ENCODE assay signal across 20 cellular contexts in genomic region chr5:133336121-133336968, GRCh38.
DNase-seq lines count a peak whose midpoint lies in the region; ATAC-seq and TF ChIP-seq lines count a peak whose summit lies in the region.
"Had no signal": no experiment of that assay in that cellular context is flagged by ENCODE, and none has a peak within 500 bp of the region (broad histone marks: within the 10 kb centered on the region; RNA-seq: fewer than 3 reads in every experiment).

No MANE protein-coding gene starts in this region.

- DNase-seq in activated CD8-positive, alpha-beta T cell treated with anti-CD3 and anti-CD28 coated beads for 36 hours: peak; percentile 62
- DNase-seq in activated CD8-positive, alpha-beta T cell treated with anti-CD3 and anti-CD28 coated beads, Interleukin-2, amount 10 ng/mL, durations not matched to agents 7 days and 5 days: no peak
- DNase-seq in SW480 (ENCODE audit: low spot score) (peak; percentile 37), left colon (peak; percentile 21 to 37), Calu3 (no peak)
- DNase-seq in stimulated activated naive CD8-positive, alpha-beta T cell treated with anti-CD3 and anti-CD28 coated beads, Interleukin-15, amount 100 ng/mL, for 72 hours: no peak
- DNase-seq in activated CD4-positive, CD25-positive, alpha-beta regulatory T cell (lab: John Stamatoyannopoulos, UW): no peak
- DNase-seq: activated CD8-positive, alpha-beta memory T cell treated with anti-CD3 and anti-CD28 coated beads, Interleukin-2, amount 10 ng/mL, durations not matched to agents 7 days and 5 days; BE2C; brain microvascular endothelial cell; Caco-2; H9; mesenchymal stem cell; MM.1S; naive B cell; NCI-H2171; NCI-H526; T1000 had no signal

- peaks cover 23% of the 10 kb centered on the region for H3K4me1 Mint-ChIP-seq in activated CD8-positive, alpha-beta T cell treated with anti-CD3 and anti-CD28 coated beads for 36 hours (ENCODE audit: low read depth)
- peaks cover 37% of the 10 kb centered on the region for H3K4me1 Mint-ChIP-seq in activated CD8-positive, alpha-beta T cell treated with anti-CD3 and anti-CD28 coated beads, Interleukin-2, amount 10 ng/mL, durations not matched to agents 7 days and 5 days (ENCODE audit: low read depth)
- H3K4me1 Mint-ChIP-seq in stimulated activated naive CD8-positive, alpha-beta T cell treated with anti-CD3 and anti-CD28 coated beads, Interleukin-15, amount 100 ng/mL, for 72 hours: peaks cover 63% of the 10 kb centered on the region
- no peaks in the 10 kb centered on the region for H3K4me1 Mint-ChIP-seq in Calu3 (ENCODE audit: low read depth, unreplicated experiment)
- H3K4me1 Mint-ChIP-seq: naive B cell had no signal

- H3K36me3 Mint-ChIP-seq in activated CD8-positive, alpha-beta T cell treated with anti-CD3 and anti-CD28 coated beads for 36 hours (ENCODE audit: low read depth): no peaks in the 10 kb centered on the region
- no peaks in the 10 kb centered on the region for H3K36me3 Mint-ChIP-seq in activated CD8-positive, alpha-beta T cell treated with anti-CD3 and anti-CD28 coated beads, Interleukin-2, amount 10 ng/mL, durations not matched to agents 7 days and 5 days (ENCODE audit: low read depth)
- no peaks in the 10 kb centered on the region for H3K36me3 Mint-ChIP-seq in Calu3 (ENCODE audit: insufficient read depth, unreplicated experiment)
- H3K36me3 Mint-ChIP-seq: activated CD8-positive, alpha-beta memory T cell treated with anti-CD3 and anti-CD28 coated beads, Interleukin-2, amount 10 ng/mL, durations not matched to agents 7 days and 5 days; naive B cell had no signal

- POLR2A ChIA-PET in activated CD8-positive, alpha-beta T cell treated with anti-CD3 and anti-CD28 coated beads for 36 hours (lab: Charles Lee): no interaction called here
- POLR2A ChIA-PET in activated CD8-positive, alpha-beta T cell treated with anti-CD3 and anti-CD28 coated beads, Interleukin-2, amount 10 ng/mL, durations not matched to agents 7 days and 5 days (lab: Charles Lee): no interaction called here

- no TSS peak for BruUV-seq in Calu3 (replicated peaks; lab: Mats Ljungman, UMichigan)

- intact Hi-C loops in activated CD8-positive, alpha-beta T cell treated with anti-CD3 and anti-CD28 coated beads for 36 hours (cut with micrococcal nuclease): no loop called here
- intact Hi-C loops in left colon (cut with DNase I, micrococcal nuclease): no loop called here
- intact Hi-C loops in Calu3 (cut with micrococcal nuclease; ENCODE audit: unreplicated experiment): no loop called here

- no peak overlapping the region for H3K27ac Mint-ChIP-seq in activated CD8-positive, alpha-beta T cell treated with anti-CD3 and anti-CD28 coated beads for 36 hours
- H3K27ac Mint-ChIP-seq in activated CD8-positive, alpha-beta T cell treated with anti-CD3 and anti-CD28 coated beads, Interleukin-2, amount 10 ng/mL, durations not matched to agents 7 days and 5 days: no peak overlapping the region
- H3K27ac Mint-ChIP-seq in stimulated activated naive CD8-positive, alpha-beta T cell treated with anti-CD3 and anti-CD28 coated beads, Interleukin-15, amount 100 ng/mL, for 72 hours: no peak overlapping the region
- no peak overlapping the region for H3K27ac Mint-ChIP-seq in Calu3 (ENCODE audit: unreplicated experiment)
- H3K27ac Mint-ChIP-seq: activated CD8-positive, alpha-beta memory T cell treated with anti-CD3 and anti-CD28 coated beads, Interleukin-2, amount 10 ng/mL, durations not matched to agents 7 days and 5 days had no signal

- CTCF ChIA-PET in activated CD8-positive, alpha-beta T cell treated with anti-CD3 and anti-CD28 coated beads for 36 hours (lab: Charles Lee): interaction anchor here (0.7 to 1.2 kb wide), 4 partner anchors 16 to 87 kb away, joined by 3 read pairs; no protein-coding TSS in a partner anchor
- CTCF ChIA-PET in activated CD8-positive, alpha-beta T cell treated with anti-CD3 and anti-CD28 coated beads, Interleukin-2, amount 10 ng/mL, durations not matched to agents 7 days and 5 days (lab: Charles Lee): no interaction called here
- CTCF ChIA-PET in Calu3 (lab: Charles Lee): no interaction called here

- H3K4me3 Mint-ChIP-seq in activated CD8-positive, alpha-beta T cell treated with anti-CD3 and anti-CD28 coated beads for 36 hours: no peak overlapping the region
- H3K4me3 Mint-ChIP-seq in activated CD8-positive, alpha-beta T cell treated with anti-CD3 and anti-CD28 coated beads, Interleukin-2, amount 10 ng/mL, durations not matched to agents 7 days and 5 days: no peak overlapping the region
- peak overlapping the region in 1 of 2 donors; percentile 36 for H3K4me3 Mint-ChIP-seq in stimulated activated naive CD8-positive, alpha-beta T cell treated with anti-CD3 and anti-CD28 coated beads, Interleukin-15, amount 100 ng/mL, for 72 hours
- no peak overlapping the region for H3K4me3 Mint-ChIP-seq in Calu3 (ENCODE audit: low read depth, unreplicated experiment)
- H3K4me3 Mint-ChIP-seq: activated CD8-positive, alpha-beta memory T cell treated with anti-CD3 and anti-CD28 coated beads, Interleukin-2, amount 10 ng/mL, durations not matched to agents 7 days and 5 days; H9; naive B cell had no signal

- no peak for TF ChIP-seq CTCF in activated CD8-positive, alpha-beta T cell treated with anti-CD3 and anti-CD28 coated beads for 36 hours (IDR thresholded peaks at IDR 0.05)
- no peak for TF ChIP-seq CTCF in Calu3 (IDR thresholded peaks at IDR 0.05; ENCODE audit: unreplicated experiment)

- H3K9me3 Mint-ChIP-seq in activated CD8-positive, alpha-beta T cell treated with anti-CD3 and anti-CD28 coated beads for 36 hours: no peaks in the 10 kb centered on the region
- no peaks in the 10 kb centered on the region for H3K9me3 Mint-ChIP-seq in activated CD8-positive, alpha-beta T cell treated with anti-CD3 and anti-CD28 coated beads, Interleukin-2, amount 10 ng/mL, durations not matched to agents 7 days and 5 days (ENCODE audit: insufficient read depth)
- no peaks in the 10 kb centered on the region for H3K9me3 Mint-ChIP-seq in stimulated activated naive CD8-positive, alpha-beta T cell treated with anti-CD3 and anti-CD28 coated beads, Interleukin-15, amount 100 ng/mL, for 72 hours
- no peaks in the 10 kb centered on the region for H3K9me3 Mint-ChIP-seq in Calu3 (ENCODE audit: low read depth, unreplicated experiment)
- H3K9me3 Mint-ChIP-seq: H9, naive B cell had no signal

- ATAC-seq in activated CD8-positive, alpha-beta T cell treated with anti-CD3 and anti-CD28 coated beads for 36 hours: peak; percentile 62
- ATAC-seq in activated CD8-positive, alpha-beta T cell treated with anti-CD3 and anti-CD28 coated beads, Interleukin-2, amount 10 ng/mL, durations not matched to agents 7 days and 5 days: no peak
- peak; percentile 79 for ATAC-seq in left colon
- ATAC-seq in stimulated activated naive CD8-positive, alpha-beta T cell treated with anti-CD3 and anti-CD28 coated beads, Interleukin-15, amount 100 ng/mL, for 72 hours: peak; percentile 14
- no peak for ATAC-seq in GM19351 (IDR thresholded peaks at IDR 0.05; ENCODE audit: unreplicated experiment)
- ATAC-seq: activated CD8-positive, alpha-beta memory T cell treated with anti-CD3 and anti-CD28 coated beads, Interleukin-2, amount 10 ng/mL, durations not matched to agents 7 days and 5 days; SK-N-SH treated with all-trans-retinoic acid at 6 μM for 48 hours had no signal

- H3K27me3 Mint-ChIP-seq in activated CD8-positive, alpha-beta T cell treated with anti-CD3 and anti-CD28 coated beads for 36 hours: no peaks in the 10 kb centered on the region
- no peaks in the 10 kb centered on the region for H3K27me3 Mint-ChIP-seq in activated CD8-positive, alpha-beta T cell treated with anti-CD3 and anti-CD28 coated beads, Interleukin-2, amount 10 ng/mL, durations not matched to agents 7 days and 5 days (ENCODE audit: low read depth)
- H3K27me3 Mint-ChIP-seq in stimulated activated naive CD8-positive, alpha-beta T cell treated with anti-CD3 and anti-CD28 coated beads, Interleukin-15, amount 100 ng/mL, for 72 hours: no peaks in the 10 kb centered on the region
- H3K27me3 Mint-ChIP-seq in Calu3 (ENCODE audit: unreplicated experiment): peaks cover 90% of the 10 kb centered on the region
- H3K27me3 Mint-ChIP-seq: naive B cell had no signal

Comparison
In these comparisons a context has a peak if more than half of its experiments do, and no peak if none do; other contexts are left out.
1. ATAC-seq: peak in activated CD8-positive, alpha-beta T cell treated with anti-CD3 and anti-CD28 coated beads for 36 hours (single experiment), left colon (single experiment) and stimulated activated naive CD8-positive, alpha-beta T cell treated with anti-CD3 and anti-CD28 coated beads, Interleukin-15, amount 100 ng/mL, for 72 hours (single experiment); none in activated CD8-positive, alpha-beta T cell treated with anti-CD3 and anti-CD28 coated beads, Interleukin-2, amount 10 ng/mL, durations not matched to agents 7 days and 5 days (single experiment) and GM19351 (single experiment).
2. DNase-seq: peak in activated CD8-positive, alpha-beta T cell treated with anti-CD3 and anti-CD28 coated beads for 36 hours (single experiment), SW480 (single experiment) and left colon (2 of 2); none in activated CD8-positive, alpha-beta T cell treated with anti-CD3 and anti-CD28 coated beads, Interleukin-2, amount 10 ng/mL, durations not matched to agents 7 days and 5 days (single experiment), stimulated activated naive CD8-positive, alpha-beta T cell treated with anti-CD3 and anti-CD28 coated beads, Interleukin-15, amount 100 ng/mL, for 72 hours (0 of 2), Calu3 (single experiment) and activated CD4-positive, CD25-positive, alpha-beta regulatory T cell (0 of 4).